In the genomic region with DNA sequence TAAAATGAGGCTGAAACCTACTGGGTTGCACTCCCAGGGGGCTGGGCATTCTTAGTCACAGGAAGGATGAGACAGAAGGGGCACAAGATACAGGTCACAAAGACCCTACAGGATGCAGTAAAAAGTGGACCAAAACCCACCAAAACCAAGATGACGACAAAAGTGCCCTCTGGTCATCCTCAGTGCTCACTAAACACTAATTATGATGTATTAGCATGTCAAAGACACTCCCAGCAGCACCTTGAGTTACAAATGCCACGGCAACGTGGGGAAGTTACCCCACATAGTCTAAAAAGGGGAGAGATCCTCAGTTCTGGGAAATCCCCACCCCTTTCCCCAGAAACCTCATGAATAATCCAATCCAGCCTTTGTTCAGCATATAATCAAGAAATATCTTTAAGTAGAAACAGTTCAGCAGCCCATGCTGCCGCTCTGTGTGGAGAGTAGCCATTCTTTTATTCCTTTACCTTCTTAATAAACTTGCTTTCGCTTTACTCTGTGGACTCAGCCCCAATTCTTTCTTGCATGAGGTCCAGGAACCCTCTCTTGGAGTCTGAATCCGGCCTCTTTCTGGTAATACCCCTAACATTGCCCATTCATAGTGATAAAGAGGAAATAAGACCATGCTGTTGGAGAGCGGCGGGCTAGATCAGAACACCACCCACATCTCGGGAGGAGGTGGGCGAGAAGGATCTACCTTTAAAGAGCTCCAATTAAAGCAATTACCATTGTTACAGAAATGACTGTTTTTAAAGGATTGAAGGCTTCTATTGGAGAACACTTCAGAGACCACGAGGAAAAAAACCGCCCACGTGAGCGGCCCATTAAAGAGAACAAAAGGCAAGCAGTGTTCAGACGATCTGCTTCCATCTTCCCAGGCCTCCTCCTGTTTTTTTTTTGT, we compare ENCODE assay signal across 10 cellular contexts.
DNase-seq lines count a peak whose midpoint lies in the region; ATAC-seq, FAIRE-seq and TF ChIP-seq lines count a peak whose summit lies in the region.
"Had no signal": no experiment of that assay in that cellular context is flagged by ENCODE, and none has a peak within 500 bp of the region (broad histone marks: within the 10 kb centered on the region; RNA-seq: fewer than 3 reads in every experiment).

No MANE protein-coding gene starts in this region.

- H3K27me3 ChIP-seq in GM12878 (replicated peaks in 1 of 2; ENCODE audit: control insufficient read depth in 2 of 2, insufficient read depth in 2 of 2, low read length in 1 of 2): no peaks in the 10 kb centered on the region

- no peak overlapping the region for H3K9ac ChIP-seq in GM12878 (ENCODE audit: control insufficient read depth, insufficient read depth, low read length)

- no peaks in the 10 kb centered on the region for H3K79me2 ChIP-seq in GM12878 (ENCODE audit: control insufficient read depth, insufficient read depth, low read length)

- POLR2A ChIA-PET in GM12878 (lab: Charles Lee): interaction anchor here (0.8 kb wide), 1 partner anchor 88 kb away, joined by 4 read pairs; no protein-coding TSS in a partner anchor

- 0 out of 2 replicates have a peak overlapping the region, but pooled peaks have one; percentile 7 for H3K4me3 ChIP-seq in GM12878

- peak overlapping the region; percentile 51 for H2AFZ ChIP-seq in GM12878 (ENCODE audit: control insufficient read depth, low read depth, low read length)

- peak; percentile 75 for FAIRE-seq in GM12878 (lab: Jason Lieb, UNC)

- SMC1A ChIA-PET in GM12878 (lab: Charles Lee; ENCODE audit: uncharacterized antibody, unreplicated experiment): interaction anchor here (0.7 to 1.4 kb wide), 2 partner anchors 16 to 523 kb away, joined by 3 to 4 read pairs; no protein-coding TSS in a partner anchor

- BruUV-seq in GM12878 (replicated peaks; lab: Mats Ljungman, UMichigan): no TSS peak

- TF ChIP-seq EP300 in GM12878 (IDR thresholded peaks at IDR 0.05; ENCODE audit: borderline replicate concordance in 1 of 2, control insufficient read depth in 1 of 2, low read depth in 2 of 2, low read length in 2 of 2): peak in 1 of 2 experiments; percentile 3; a peak in 1 of 4 replicates

- peak overlapping the region; percentile 2 for H3K27ac ChIP-seq in KOPT-K1 (ENCODE audit: low read depth, low read length, poor library complexity, severe bottlenecking)
- no peak overlapping the region for H3K27ac ChIP-seq in GM12878 (ENCODE audit: control insufficient read depth, insufficient read depth)

- intact Hi-C loops in GM12878 (cut with micrococcal nuclease; ENCODE audit: unreplicated experiment): loop anchor here (10.0 kb wide), 1 partner anchor 266 kb away; no protein-coding TSS in a partner anchor

- H3K4me1 ChIP-seq in GM12878 (ENCODE audit: control insufficient read depth, insufficient read depth, low read length): peaks cover 27% of the 10 kb centered on the region
- H3K4me1 ChIP-seq: Caco-2 had no signal

- 22% methylated on average over 15 of the region's 15 CpGs for WGBS in GM12878 (ENCODE audit: insufficient coverage, insufficient replicate concordance, low lambda C conversion rate, missing lambda C conversion rate)

- H3K36me3 ChIP-seq in KOPT-K1 (ENCODE audit: insufficient read depth, low read length): no peaks in the 10 kb centered on the region
- no peaks in the 10 kb centered on the region for H3K36me3 ChIP-seq in GM12878 (ENCODE audit: control insufficient read depth in 2 of 2, insufficient read depth in 2 of 2, low read length in 1 of 2)

- no peak for TF ChIP-seq POLR2A in GM12878 (IDR thresholded peaks at IDR 0.05; ENCODE audit: low read depth, low read length)

- TF ChIP-seq CTCF in GM12878 (IDR thresholded peaks at IDR 0.05 in 2 of 3, conservative IDR thresholded peaks at IDR 0.05 in 1 of 3; ENCODE audit: control insufficient read depth in 2 of 3, extremely low read depth in 1 of 3, insufficient read depth in 1 of 3, low read depth in 3 of 3, low read length in 3 of 3): no peak

- in situ Hi-C loops in GM12878 (cut with MboI): no loop called here
- in situ Hi-C loops in KBM-7 (cut with MboI; ENCODE audit: low pct_unique_long_range_greater_than_20kb, low sequenced_read_pairs): no loop called here

- RAD21 ChIA-PET in GM12878 (lab: Charles Lee; ENCODE audit: unreplicated experiment): no interaction called here

- CTCF ChIA-PET in GM12878 (lab: Yijun Ruan, JAX): interaction anchor here (0.6 to 1.4 kb wide), 3 partner anchors 11 to 21 kb away, joined by 3 to 4 read pairs (median 3); no protein-coding TSS in a partner anchor

- H3K9me3 ChIP-seq in KOPT-K1 (ENCODE audit: insufficient read depth, low read length, poor library complexity, severe bottlenecking): no peaks in the 10 kb centered on the region
- H3K9me3 ChIP-seq in GM12878 (replicated peaks; ENCODE audit: control insufficient read depth, insufficient read depth, low read length): no peaks in the 10 kb centered on the region
- H3K9me3 ChIP-seq: Caco-2 had no signal

- no peaks in the 10 kb centered on the region for H4K20me1 ChIP-seq in GM12878 (ENCODE audit: control insufficient read depth, insufficient read depth)

- H3K4me2 ChIP-seq in GM12878 (ENCODE audit: control insufficient read depth, insufficient read depth): peak overlapping the region; percentile 17

- ATAC-seq in GM12878: peak; percentile 87
- ATAC-seq in SK-N-SH treated with all-trans-retinoic acid at 6 μM for 48 hours: no peak
- ATAC-seq in GM19455 (IDR thresholded peaks at IDR 0.05; ENCODE audit: unreplicated experiment): no peak

- DNase-seq in stimulated activated naive CD4-positive, alpha-beta T cell treated with Interleukin-2 at 50 U/mL for 16 hours (lab: John Stamatoyannopoulos, UW): peak; percentile 8
- no peak for DNase-seq in stimulated activated naive CD4-positive, alpha-beta T cell (lab: John Stamatoyannopoulos, UW)
- DNase-seq in GM12878 (ENCODE audit: low read depth, low spot score): peak; percentile 53
- DNase-seq in KBM-7: no peak
- no peak for DNase-seq in NOMO-1 treated with dmso at 0.1 percent for 144 hours (lab: John Stamatoyannopoulos, UW; ENCODE audit: unreplicated experiment)
- DNase-seq: Caco-2, NCI-H345 had no signal

- TF ChIP-seq RAD21 in GM12878 (IDR thresholded peaks at IDR 0.05; ENCODE audit: insufficient read depth, low read depth, low read length): no peak

TF ChIP-seq in GM12878, 131 proteins besides CTCF, POLR2A, EP300 and RAD21 (continues in another document):
- TF ChIP-seq CREB1 (IDR thresholded peaks at IDR 0.05; ENCODE audit: low read depth) (peak; percentile 92), FOXM1 (IDR thresholded peaks at IDR 0.05; ENCODE audit: low read depth, low read length) (0 out of 2 replicates have a peak, but pooled peaks have one; percentile 24), NFIC (IDR thresholded peaks at IDR 0.05; ENCODE audit: low read depth, low read length) (peak; percentile 33; the same call in 1 of the 2 replicates), IRF4 (IDR thresholded peaks at IDR 0.05; ENCODE audit: low read depth, low read length) (peak; percentile 39; the same call in 1 of the 2 replicates), NR2F1 (conservative IDR thresholded peaks at IDR 0.05) (peak; percentile 71), ZNF622 (IDR thresholded peaks at IDR 0.05) (no peak), DPF2 (IDR thresholded peaks at IDR 0.05) (peak; percentile 42; the same call in 1 of the 2 replicates), STAT1 (conservative IDR thresholded peaks at IDR 0.05) (no peak), BCL11A (IDR thresholded peaks at IDR 0.05; ENCODE audit: low read depth, low read length) (peak; percentile 66), PBX3 (IDR thresholded peaks at IDR 0.05; ENCODE audit: insufficient replicate concordance, low read depth, low read length) (peak; percentile 57), CREM (IDR thresholded peaks at IDR 0.05; ENCODE audit: low read depth) (no peak), MTA3 (IDR thresholded peaks at IDR 0.05; ENCODE audit: borderline replicate concordance, low read length) (peak; percentile 51; the same call in 1 of the 2 replicates)

TF ChIP-seq in SK-N-SH treated with all-trans-retinoic acid at 6 μM for 48 hours, 23 proteins besides CTCF, POLR2A, EP300 and RAD21 (continues in another document):
- TF ChIP-seq POU6F1 (CRISPR knock-in tag; IDR thresholded peaks at IDR 0.05; ENCODE audit: borderline replicate concordance, low read depth) (no peak), TSHZ2 (CRISPR knock-in tag; IDR thresholded peaks at IDR 0.05) (no peak), SNAI2 (CRISPR knock-in tag; IDR thresholded peaks at IDR 0.05) (no peak)

Comparison
In these comparisons a context has a peak if more than half of its experiments do, and no peak if none do; other contexts are left out.
1. DNase-seq: peak in stimulated activated naive CD4-positive, alpha-beta T cell treated with Interleukin-2 at 50 U/mL for 16 hours (single experiment) and GM12878 (single experiment); none in stimulated activated naive CD4-positive, alpha-beta T cell (0 of 6), KBM-7 (single experiment) and NOMO-1 treated with dmso at 0.1 percent for 144 hours (single experiment).